7 cellular contexts compared by ENCODE assay signal in the genomic region with DNA sequence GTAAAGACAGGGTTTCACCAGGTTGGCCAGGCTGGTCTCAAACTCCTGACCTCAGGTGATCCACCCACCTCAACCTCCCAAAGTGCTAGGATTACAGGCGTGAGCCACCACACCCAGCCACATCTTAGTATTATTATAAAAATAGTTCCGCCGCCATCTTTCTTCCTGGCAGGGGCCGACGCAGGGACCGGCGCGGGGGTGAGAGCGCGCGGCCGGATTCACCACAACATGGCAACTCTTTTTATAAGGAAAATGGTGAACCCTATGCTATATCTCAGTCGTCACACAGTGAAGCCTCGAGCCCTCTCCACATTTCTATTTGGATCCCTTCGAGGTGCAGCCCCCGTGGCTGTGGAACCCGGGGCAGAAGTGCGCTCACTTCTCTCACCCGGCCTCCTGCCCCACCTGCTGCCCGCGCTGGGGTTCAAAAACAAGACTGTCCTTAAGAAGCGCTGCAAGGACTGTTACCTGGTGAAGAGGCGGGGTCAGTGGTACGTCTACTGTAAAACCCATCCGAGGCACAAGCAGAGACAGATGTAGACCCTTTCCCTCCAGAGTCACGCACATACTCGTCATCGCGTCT. TPM values are rescaled to one million over a fixed set of nuclear protein-coding genes. Genes with fewer than 3 reads are reported as not detected.
A peak's percentile ranks its signal among the peaks of the same experiment; 100 is the strongest.
DNase-seq lines count a peak whose midpoint lies in the region; ATAC-seq and TF ChIP-seq lines count a peak whose summit lies in the region.
"Not testable (repeated sequence)": the region's sequence is repeated elsewhere in the genome, so short reads cannot be mapped to it uniquely, and the experiment has no call there.

No MANE protein-coding gene starts in this region.

- 0 out of 2 replicates have a peak overlapping the region, but pooled peaks have one; percentile 13 for H3K4me3 ChIP-seq in DOHH2 (ENCODE audit: low read length)
- H3K4me3 ChIP-seq in OCI-LY1 (ENCODE audit: low read depth, low read length, poor library complexity, severe bottlenecking): not testable (repeated sequence)

- CTCF ChIA-PET in activated CD4-positive, alpha-beta T cell treated with anti-CD3 and anti-CD28 coated beads for 36 hours (lab: Charles Lee): not testable (repeated sequence)

- not testable (repeated sequence) for H4K20me1 ChIP-seq in DOHH2 (ENCODE audit: control insufficient read depth, insufficient read depth, low read depth, low read length); OCI-LY1 (ENCODE audit: insufficient read depth, low read length)

- not testable (repeated sequence) for H3K4me3 Mint-ChIP-seq in activated CD4-positive, alpha-beta T cell treated with anti-CD3 and anti-CD28 coated beads for 36 hours; activated naive CD4-positive, alpha-beta T cell treated with anti-CD3 and anti-CD28 coated beads, Interleukin-2, amount 50 U/mL, for 24 hours; natural killer cell treated with Interleukin-12 subunit alpha and Interleukin-12 subunit beta and Interleukin-15 and Interleukin-18, amount 100 ng/mL, for 72 hours; stimulated activated naive B cell treated with anti-CD40 and anti-IgM and Interleukin-4, amounts not matched to agents 10 μg/mL and 1 μg/mL and 100 μg/mL, for 72 hours

- not testable (repeated sequence) for H3K9me3 Mint-ChIP-seq in activated CD4-positive, alpha-beta T cell treated with anti-CD3 and anti-CD28 coated beads for 36 hours (ENCODE audit: low read depth); activated naive CD4-positive, alpha-beta T cell treated with anti-CD3 and anti-CD28 coated beads, Interleukin-2, amount 50 U/mL, for 24 hours; natural killer cell treated with Interleukin-12 subunit alpha and Interleukin-12 subunit beta and Interleukin-15 and Interleukin-18, amount 100 ng/mL, for 72 hours; stimulated activated naive B cell treated with anti-CD40 and anti-IgM and Interleukin-4, amounts not matched to agents 10 μg/mL and 1 μg/mL and 100 μg/mL, for 72 hours

- not testable (repeated sequence) for H3K36me3 Mint-ChIP-seq in activated CD4-positive, alpha-beta T cell treated with anti-CD3 and anti-CD28 coated beads for 36 hours (ENCODE audit: low read depth); activated naive CD4-positive, alpha-beta T cell treated with anti-CD3 and anti-CD28 coated beads, Interleukin-2, amount 50 U/mL, for 24 hours; natural killer cell treated with Interleukin-12 subunit alpha and Interleukin-12 subunit beta and Interleukin-15 and Interleukin-18, amount 100 ng/mL, for 72 hours; stimulated activated naive B cell treated with anti-CD40 and anti-IgM and Interleukin-4, amounts not matched to agents 10 μg/mL and 1 μg/mL and 100 μg/mL, for 72 hours

- not testable (repeated sequence) for TF ChIP-seq CTCF in DOHH2 (IDR thresholded peaks at IDR 0.05; ENCODE audit: low read depth, low read length, poor library complexity, severe bottlenecking); OCI-LY1 (IDR thresholded peaks at IDR 0.05; ENCODE audit: low read length)

- not testable (repeated sequence) for H3K9ac ChIP-seq in OCI-LY1 (ENCODE audit: low read length)

- POLR2A ChIA-PET in activated CD4-positive, alpha-beta T cell treated with anti-CD3 and anti-CD28 coated beads for 36 hours (lab: Charles Lee): not testable (repeated sequence)

- not testable (repeated sequence) for H3K27me3 Mint-ChIP-seq in activated CD4-positive, alpha-beta T cell treated with anti-CD3 and anti-CD28 coated beads for 36 hours; activated naive CD4-positive, alpha-beta T cell treated with anti-CD3 and anti-CD28 coated beads, Interleukin-2, amount 50 U/mL, for 24 hours; natural killer cell treated with Interleukin-12 subunit alpha and Interleukin-12 subunit beta and Interleukin-15 and Interleukin-18, amount 100 ng/mL, for 72 hours; stimulated activated naive B cell treated with anti-CD40 and anti-IgM and Interleukin-4, amounts not matched to agents 10 μg/mL and 1 μg/mL and 100 μg/mL, for 72 hours

- peak overlapping the region; percentile 91 for H3K27ac ChIP-seq in DOHH2 (ENCODE audit: low read depth, low read length)
- H3K27ac ChIP-seq in OCI-LY1 (ENCODE audit: low read depth, low read length, poor library complexity, severe bottlenecking): peak overlapping the region; percentile 93

- H3K9me3 ChIP-seq in DOHH2 (ENCODE audit: control insufficient read depth, insufficient read depth, low read length); OCI-LY1 (ENCODE audit: low read length): not testable (repeated sequence)

- peaks cover 43% of the 10 kb centered on the region for H3K4me1 ChIP-seq in DOHH2 (ENCODE audit: control insufficient read depth, low read length)
- peaks cover 36% of the 10 kb centered on the region for H3K4me1 ChIP-seq in OCI-LY1 (ENCODE audit: insufficient read depth, low read length, severe bottlenecking)

- peaks cover 34% of the 10 kb centered on the region for H3F3A ChIP-seq in DOHH2 (ENCODE audit: control insufficient read depth, insufficient read depth)
- H3F3A ChIP-seq in OCI-LY1 (ENCODE audit: insufficient read depth, low read length): not testable (repeated sequence)

- DNase-seq in activated CD4-positive, alpha-beta T cell treated with anti-CD3 and anti-CD28 coated beads for 36 hours: peak; percentile 2
- not testable (repeated sequence) for DNase-seq in natural killer cell treated with Interleukin-12 subunit alpha and Interleukin-12 subunit beta and Interleukin-15 and Interleukin-18, amount 100 ng/mL, for 72 hours (ENCODE audit: low spot score); stimulated activated naive B cell treated with anti-CD40 and anti-IgM and Interleukin-4, amounts not matched to agents 10 μg/mL and 1 μg/mL and 100 μg/mL, for 72 hours

- peak overlapping the region; percentile 30 for H3K27ac Mint-ChIP-seq in activated CD4-positive, alpha-beta T cell treated with anti-CD3 and anti-CD28 coated beads for 36 hours
- H3K27ac Mint-ChIP-seq in activated naive CD4-positive, alpha-beta T cell treated with anti-CD3 and anti-CD28 coated beads, Interleukin-2, amount 50 U/mL, for 24 hours: peak overlapping the region; percentile 72
- H3K27ac Mint-ChIP-seq in natural killer cell treated with Interleukin-12 subunit alpha and Interleukin-12 subunit beta and Interleukin-15 and Interleukin-18, amount 100 ng/mL, for 72 hours: peak overlapping the region; percentile 97 to 98
- peak overlapping the region; percentile 62 for H3K27ac Mint-ChIP-seq in stimulated activated naive B cell treated with anti-CD40 and anti-IgM and Interleukin-4, amounts not matched to agents 10 μg/mL and 1 μg/mL and 100 μg/mL, for 72 hours

- not testable (repeated sequence) for H3K27me3 ChIP-seq in DOHH2 (ENCODE audit: control insufficient read depth, low read length); OCI-LY1 (ENCODE audit: insufficient read depth, low read length)

- H3K9me2 ChIP-seq in DOHH2 (replicated peaks; ENCODE audit: control insufficient read depth, low read length); OCI-LY1 (ENCODE audit: low read depth, low read length): not testable (repeated sequence)

- peaks cover 51% of the 10 kb centered on the region for H3K4me1 Mint-ChIP-seq in activated CD4-positive, alpha-beta T cell treated with anti-CD3 and anti-CD28 coated beads for 36 hours
- H3K4me1 Mint-ChIP-seq in activated naive CD4-positive, alpha-beta T cell treated with anti-CD3 and anti-CD28 coated beads, Interleukin-2, amount 50 U/mL, for 24 hours: peaks cover 52% of the 10 kb centered on the region
- peaks cover 25 to 36% of the 10 kb centered on the region in 2 donors for H3K4me1 Mint-ChIP-seq in natural killer cell treated with Interleukin-12 subunit alpha and Interleukin-12 subunit beta and Interleukin-15 and Interleukin-18, amount 100 ng/mL, for 72 hours (ENCODE audit: low read depth in 2 of 2)
- H3K4me1 Mint-ChIP-seq in stimulated activated naive B cell treated with anti-CD40 and anti-IgM and Interleukin-4, amounts not matched to agents 10 μg/mL and 1 μg/mL and 100 μg/mL, for 72 hours: peaks cover 27 to 56% of the 10 kb centered on the region in 2 donors

- ATAC-seq in activated CD4-positive, alpha-beta T cell treated with anti-CD3 and anti-CD28 coated beads for 36 hours; natural killer cell treated with Interleukin-12 subunit alpha and Interleukin-12 subunit beta and Interleukin-15 and Interleukin-18, amount 100 ng/mL, for 72 hours; stimulated activated naive B cell treated with anti-CD40 and anti-IgM and Interleukin-4, amounts not matched to agents 10 μg/mL and 1 μg/mL and 100 μg/mL, for 72 hours (replicated peaks): not testable (repeated sequence)
- ATAC-seq in esophagus mucosa: peak; percentile 15

- not testable (repeated sequence) for H2AFZ ChIP-seq in OCI-LY1 (ENCODE audit: low read length)

- peak overlapping the region; percentile 89 for H3K4me2 ChIP-seq in DOHH2 (ENCODE audit: low read length)
- not testable (repeated sequence) for H3K4me2 ChIP-seq in OCI-LY1 (ENCODE audit: low read length)

- intact Hi-C loops in activated CD4-positive, alpha-beta T cell treated with anti-CD3 and anti-CD28 coated beads for 36 hours (cut with DNase I, micrococcal nuclease): not testable (repeated sequence)

- H3K79me2 ChIP-seq in DOHH2 (ENCODE audit: control insufficient read depth, low read length); OCI-LY1 (ENCODE audit: insufficient read depth, low read length): not testable (repeated sequence)

- not testable (repeated sequence) for H3K36me3 ChIP-seq in DOHH2 (ENCODE audit: control insufficient read depth, low read length); OCI-LY1 (ENCODE audit: insufficient read depth, low read length)

RNA-seq across cellular contexts. Expression of gene PCBP1, which starts 15.1 kb away (rescaled TPM):
- 100 to 1,000 TPM; 417 to 450 TPM for total RNA-seq in activated CD4-positive, alpha-beta T cell treated with anti-CD3 and anti-CD28 coated beads for 36 hours
- total RNA-seq in esophagus mucosa: 214 TPM
- 100 to 1,000 TPM; 357 to 363 TPM for total RNA-seq in natural killer cell treated with Interleukin-12 subunit alpha and Interleukin-12 subunit beta and Interleukin-15 and Interleukin-18, amount 100 ng/mL, for 72 hours

Comparison
In these comparisons a context has a peak if more than half of its experiments do, and no peak if none do; other contexts are left out.
1. H3K27ac Mint-ChIP-seq: peak in every context shown above with its lines; median percentile 98 in natural killer cell treated with Interleukin-12 subunit alpha and Interleukin-12 subunit beta and Interleukin-15 and Interleukin-18, amount 100 ng/mL, for 72 hours; 72 in activated naive CD4-positive, alpha-beta T cell treated with anti-CD3 and anti-CD28 coated beads, Interleukin-2, amount 50 U/mL, for 24 hours; 62 in stimulated activated naive B cell treated with anti-CD40 and anti-IgM and Interleukin-4, amounts not matched to agents 10 μg/mL and 1 μg/mL and 100 μg/mL, for 72 hours; 30 in activated CD4-positive, alpha-beta T cell treated with anti-CD3 and anti-CD28 coated beads for 36 hours.